8 cellular contexts compared by ENCODE assay signal in the genomic region with DNA sequence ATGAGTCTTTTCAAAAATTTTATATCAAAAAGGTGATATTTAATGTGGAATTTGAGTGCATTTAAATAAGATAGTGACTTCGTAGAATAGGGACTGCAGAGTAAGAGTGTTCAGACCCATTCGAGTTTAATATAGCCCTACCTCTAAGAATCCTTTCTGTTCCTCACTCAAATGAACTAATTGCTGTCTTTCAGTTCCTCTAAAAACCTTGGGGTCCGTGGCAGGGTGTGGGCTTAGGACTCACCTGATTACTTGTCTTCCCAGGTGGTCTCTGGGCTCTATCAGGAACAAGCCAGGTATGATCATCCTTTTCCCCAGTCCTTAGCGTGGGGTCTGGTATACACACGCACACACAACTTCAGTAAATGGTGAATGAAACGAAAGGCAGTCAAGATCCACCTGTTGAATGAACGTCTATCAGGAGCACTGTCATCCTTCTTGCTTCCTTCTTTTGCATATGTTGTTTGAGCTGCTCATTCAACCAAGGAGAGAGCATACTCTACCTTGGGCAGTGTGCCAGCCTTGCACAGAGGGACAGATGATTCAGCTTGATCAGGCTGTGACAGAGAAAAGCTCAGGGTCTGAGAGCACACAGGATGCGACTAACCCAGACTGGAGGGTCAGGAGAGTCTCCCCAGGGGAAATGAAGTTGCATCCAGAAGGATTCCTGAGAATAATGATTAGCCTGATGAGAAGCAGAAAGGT. TPM values are rescaled to one million over a fixed set of nuclear protein-coding genes. Genes with fewer than 3 reads are reported as not detected.
A peak's percentile ranks its signal among the peaks of the same experiment; 100 is the strongest.
DNase-seq lines count a peak whose midpoint lies in the region; ATAC-seq and TF ChIP-seq lines count a peak whose summit lies in the region.

No MANE protein-coding gene starts in this region.

- H3K79me2 ChIP-seq in DND-41 (ENCODE audit: insufficient read depth, low read length) = peaks cover 40% of the 10 kb centered on the region
- H3K79me2 ChIP-seq in Karpas-422 (ENCODE audit: low read length) = peaks cover 15% of the 10 kb centered on the region; the same call in 1 of the 2 replicates
- peaks cover 35% of the 10 kb centered on the region for H3K79me2 ChIP-seq in PC-9 (ENCODE audit: low read depth)

- TF ChIP-seq CTCF in DND-41 (IDR thresholded peaks at IDR 0.05; ENCODE audit: borderline replicate concordance, extremely low read depth, low read length, poor library complexity, severe bottlenecking) (no peak), PC-9 (conservative IDR thresholded peaks at IDR 0.05) (no peak), cardiac muscle cell (IDR thresholded peaks at IDR 0.05; ENCODE audit: low read depth, low read length) (no peak), RWPE1 (conservative IDR thresholded peaks at IDR 0.05; ENCODE audit: low read depth) (no peak)

- H3K9me2 ChIP-seq in Karpas-422 (replicated peaks; ENCODE audit: insufficient read depth, low read length) (no peaks in the 10 kb centered on the region), PC-9 (ENCODE audit: insufficient read depth) (no peaks in the 10 kb centered on the region)

- peak overlapping the region; percentile 87 for H2AFZ ChIP-seq in DND-41 (ENCODE audit: low read depth, low read length)
- H2AFZ ChIP-seq in Karpas-422 (ENCODE audit: low read length) = no peak overlapping the region
- H2AFZ ChIP-seq in PC-9 = peak overlapping the region; percentile 87; the same call in 1 of the 2 replicates

- H3K36me3 ChIP-seq in DND-41 (ENCODE audit: insufficient read depth, low read length) = no peaks in the 10 kb centered on the region
- H3K36me3 ChIP-seq in Karpas-422 (ENCODE audit: insufficient read depth, low read length) = no peaks in the 10 kb centered on the region
- H3K36me3 ChIP-seq in PC-9 (ENCODE audit: low read depth) = no peaks in the 10 kb centered on the region
- no peaks in the 10 kb centered on the region for H3K36me3 ChIP-seq in cardiac muscle cell

- H3K9me3 ChIP-seq in DND-41 (ENCODE audit: insufficient read depth, low read length, severe bottlenecking) (no peaks in the 10 kb centered on the region), Karpas-422 (ENCODE audit: low read length) (no peaks in the 10 kb centered on the region), PC-9 (ENCODE audit: insufficient read depth, low read depth) (no peaks in the 10 kb centered on the region), cardiac muscle cell (ENCODE audit: low read depth) (no peaks in the 10 kb centered on the region)

- H3K9ac ChIP-seq in DND-41 (ENCODE audit: low read depth, low read length) (peak overlapping the region; percentile 90), Karpas-422 (ENCODE audit: low read length) (peak overlapping the region; percentile 87)

- H4K20me1 ChIP-seq in DND-41 (ENCODE audit: insufficient read depth, low read length) (peaks cover 11% of the 10 kb centered on the region), Karpas-422 (ENCODE audit: insufficient read depth, low read depth, low read length) (peaks cover 19% of the 10 kb centered on the region), PC-9 (ENCODE audit: insufficient read depth) (peaks cover 18% of the 10 kb centered on the region)

- DNase-seq in DND-41 (peak; percentile 25), Karpas-422 (peak; percentile 92), PC-9 (peak; percentile 69 to 90), cardiac muscle cell (ENCODE audit: low read depth in 1 of 2, low spot score in 1 of 2) (peak; percentile 25 to 34), putamen (ENCODE audit: low spot score) (peak; percentile 8), RWPE1 (ENCODE audit: low spot score) (no peak)
- DNase-seq in activated gamma-delta T cell treated with anti-CD3 and anti-CD28 coated beads, Interleukin-2, amount 50 U/mL, for 16 hours (ENCODE audit: low read depth) = peak; percentile 17

- H3K4me2 ChIP-seq in DND-41 (ENCODE audit: insufficient read depth, low read length) = peak overlapping the region; percentile 64
- H3K4me2 ChIP-seq in Karpas-422 (ENCODE audit: low read depth, low read length, poor library complexity, severe bottlenecking) = peak overlapping the region; percentile 83
- peak overlapping the region; percentile 98 for H3K4me2 ChIP-seq in PC-9

- peaks cover 24% of the 10 kb centered on the region for H3F3A ChIP-seq in PC-9 (ENCODE audit: insufficient read depth, low read depth)

- CTCF ChIA-PET in PC-9 (lab: Charles Lee) = interaction anchor here (1.0 kb wide), 1 partner anchor 362 kb away, joined by 5 read pairs; no protein-coding TSS in a partner anchor
- CTCF ChIA-PET in RWPE1 (lab: Yijun Ruan, JAX) = interaction anchor here (0.6 kb wide), 1 partner anchor 191 kb away, joined by 3 read pairs; no protein-coding TSS in a partner anchor

- H3K4me3 ChIP-seq in DND-41 (ENCODE audit: low read depth in 1 of 2, low read length in 2 of 2) (peak overlapping the region in 1 of 2 experiments; percentile 76; a peak in 2 of 4 replicates), Karpas-422 (ENCODE audit: low read length) (peak overlapping the region; percentile 95), PC-9 (peak overlapping the region; percentile 99), cardiac muscle cell (no peak overlapping the region)

- H3K4me1 ChIP-seq in DND-41 (ENCODE audit: insufficient read depth, low read length) (peaks cover 41% of the 10 kb centered on the region), Karpas-422 (ENCODE audit: low read length) (peaks cover 30% of the 10 kb centered on the region), PC-9 (replicated peaks; ENCODE audit: insufficient read depth) (peaks cover 55% of the 10 kb centered on the region), cardiac muscle cell (ENCODE audit: low read depth) (peaks cover 20% of the 10 kb centered on the region)

- POLR2A ChIA-PET in PC-9 (lab: Charles Lee; ENCODE audit: unreplicated experiment) = interaction anchor here (0.6 to 0.7 kb wide), 3 partner anchors 11 to 377 kb away, joined by 3 to 4 read pairs (median 3); no protein-coding TSS in a partner anchor
- POLR2A ChIA-PET in RWPE1 (lab: Yijun Ruan, JAX; ENCODE audit: low non-redundant PET) = interaction anchor here (0.7 kb wide), 1 partner anchor 61 kb away, joined by 3 read pairs; no protein-coding TSS in a partner anchor

- ATAC-seq in DND-41 (ENCODE audit: insufficient read depth, low read depth) = no peak
- ATAC-seq in GM21723 (IDR thresholded peaks at IDR 0.05; ENCODE audit: unreplicated experiment) = peak; percentile 64

- H3K27ac ChIP-seq in DND-41 (ENCODE audit: low read length) (peak overlapping the region; percentile 5; the same call in 1 of the 2 replicates), Karpas-422 (ENCODE audit: low read length) (no peak overlapping the region), PC-9 (peak overlapping the region; percentile 54), cardiac muscle cell (no peak overlapping the region), RWPE1 (no peak overlapping the region)

- no TSS peak for BruUV-seq in PC-9 (replicated peaks; lab: Mats Ljungman, UMichigan)

- H3K27me3 ChIP-seq in DND-41 (ENCODE audit: insufficient read depth, low read length, poor library complexity) (no peaks in the 10 kb centered on the region), Karpas-422 (ENCODE audit: low read length) (no peaks in the 10 kb centered on the region), PC-9 (ENCODE audit: insufficient read depth, low read depth) (no peaks in the 10 kb centered on the region), cardiac muscle cell (no peaks in the 10 kb centered on the region)

- intact Hi-C loops in PC-9 (cut with micrococcal nuclease; ENCODE audit: unreplicated experiment) = loop anchor here (2.0 kb wide), 1 partner anchor 46 kb away; no protein-coding TSS in a partner anchor

RNA-seq across cellular contexts. Expression of a gene that starts 1.2 kb away (rescaled TPM):
- total RNA-seq in Karpas-422 (2014; rRNA removed; shearing (Covaris generic); ENCODE audit: low replicate concordance) = 10.0 and 12.3 TPM in 2 replicates
- 63.0 and 73.2 TPM in 2 replicates for total RNA-seq in PC-9 (2021)
- 58.8 and 78.3 TPM in 2 replicates for total RNA-seq in cardiac muscle cell
- polyA plus RNA-seq in cardiac muscle cell = 64.2 and 65.0 TPM in 2 replicates

Comparison
In these comparisons a context has a peak if more than half of its experiments do, and no peak if none do; other contexts are left out.
1. H3K27ac ChIP-seq: peak in DND-41 (single experiment) and PC-9 (single experiment); none in Karpas-422 (single experiment), cardiac muscle cell (single experiment) and RWPE1 (single experiment).
2. Peak in every context shown above with its lines, with median percentiles within 50 percentile points of each other: H3K4me2 ChIP-seq.